In genomic region chr17:83108709-83109108, GRCh38 we compare ENCODE assay signal across 35 cellular contexts.
"Had no signal": no experiment of that assay in that cellular context is flagged by ENCODE, and none has a peak within 500 bp of the region (broad histone marks: within the 10 kb centered on the region; RNA-seq: fewer than 3 reads in every experiment).

No MANE protein-coding gene starts in this region.

- ATAC-seq: activated CD8-positive, alpha-beta memory T cell treated with anti-CD3 and anti-CD28 coated beads, Interleukin-2, amount 10 ng/mL, durations not matched to agents 7 days and 5 days; activated naive CD8-positive, alpha-beta T cell treated with anti-CD3 and anti-CD28 coated beads, Interleukin-2, amount 50 U/mL, for 24 hours had no signal

- H3K4me3 ChIP-seq: cardiac muscle cell, PC-9 had no signal

- H3K4me1 Mint-ChIP-seq: activated CD8-positive, alpha-beta memory T cell treated with anti-CD3 and anti-CD28 coated beads, Interleukin-2, amount 10 ng/mL, durations not matched to agents 7 days and 5 days; activated naive CD4-positive, alpha-beta T cell treated with anti-CD3 and anti-CD28 coated beads, Interleukin-2, amount 10 ng/mL, durations not matched to agents 7 days and 5 days; activated naive CD8-positive, alpha-beta T cell treated with anti-CD3 and anti-CD28 coated beads, Interleukin-2, amount 50 U/mL, for 24 hours had no signal

- H3K36me3 Mint-ChIP-seq: activated CD8-positive, alpha-beta memory T cell treated with anti-CD3 and anti-CD28 coated beads, Interleukin-2, amount 10 ng/mL, durations not matched to agents 7 days and 5 days; activated naive CD4-positive, alpha-beta T cell treated with anti-CD3 and anti-CD28 coated beads, Interleukin-2, amount 10 ng/mL, durations not matched to agents 7 days and 5 days; activated naive CD8-positive, alpha-beta T cell had no signal

- DNase-seq: activated CD4-positive, alpha-beta memory T cell treated with anti-CD3 and anti-CD28 coated beads, Interleukin-2, amount 10 ng/mL, durations not matched to agents 7 days and 5 days; activated CD4-positive, alpha-beta T cell treated with anti-CD3 and anti-CD28 coated beads for 1 hour; activated CD4-positive, alpha-beta T cell treated with anti-CD3 and anti-CD28 coated beads for 48 hours; activated CD4-positive, CD25-positive, alpha-beta regulatory T cell; activated CD8-positive, alpha-beta memory T cell treated with anti-CD3 and anti-CD28 coated beads for 24 hours; activated CD8-positive, alpha-beta memory T cell treated with anti-CD3 and anti-CD28 coated beads, Interleukin-2, amount 10 ng/mL, durations not matched to agents 7 days and 5 days; activated CD8-positive, alpha-beta memory T cell treated with anti-CD3 and anti-CD28 coated beads, Interleukin-2, amount 50 U/mL, for 48 hours; activated effector memory CD4-positive, alpha-beta T cell treated with Interleukin-2 at 50 U/mL for 16 hours; activated naive CD4-positive, alpha-beta T cell treated with anti-CD3 and anti-CD28 coated beads, Interleukin-2, amount 10 ng/mL, durations not matched to agents 7 days and 5 days; activated naive CD8-positive, alpha-beta T cell treated with anti-CD3 and anti-CD28 coated beads, Interleukin-2, amount 50 U/mL, for 24 hours; activated T-cell treated with anti-CD3 and anti-CD28 coated beads, Interleukin-2, amount 50 U/mL, for 48 hours; anterior cingulate cortex; brain microvascular endothelial cell; NCI-H1092 treated with DMSO at 0.1 percent for 48 hours; NCI-H1417; NCI-H146; NCI-H187; NCI-H2029 treated with DMSO at 0.1 percent for 48 hours; NCI-H2107; NCI-H2171; NCI-H510A; NCI-H526; NCI-H748 treated with DMSO at 0.1 percent for 48 hours; NK-92 treated with Interleukin-12 subunit alpha and Interleukin-12 subunit beta, amount 100 ng/mL, for 24 hours; PC-9; Right ventricle myocardium superior; SW 1271; T-helper 1 cell; T-helper 2 cell; T-helper 9 cell had no signal

- H3K4me3 Mint-ChIP-seq: activated CD4-positive, alpha-beta memory T cell treated with anti-CD3 and anti-CD28 coated beads, Interleukin-2, amount 10 ng/mL, durations not matched to agents 7 days and 5 days; activated CD8-positive, alpha-beta memory T cell treated with anti-CD3 and anti-CD28 coated beads, Interleukin-2, amount 10 ng/mL, durations not matched to agents 7 days and 5 days; activated naive CD4-positive, alpha-beta T cell treated with anti-CD3 and anti-CD28 coated beads, Interleukin-2, amount 10 ng/mL, durations not matched to agents 7 days and 5 days; activated naive CD8-positive, alpha-beta T cell; activated naive CD8-positive, alpha-beta T cell treated with anti-CD3 and anti-CD28 coated beads, Interleukin-2, amount 50 U/mL, for 24 hours; central memory CD8-positive, alpha-beta T cell had no signal

- H3K9me3 Mint-ChIP-seq: activated CD4-positive, alpha-beta memory T cell treated with anti-CD3 and anti-CD28 coated beads, Interleukin-2, amount 10 ng/mL, durations not matched to agents 7 days and 5 days; activated naive CD4-positive, alpha-beta T cell treated with anti-CD3 and anti-CD28 coated beads, Interleukin-2, amount 10 ng/mL, durations not matched to agents 7 days and 5 days; activated naive CD8-positive, alpha-beta T cell treated with anti-CD3 and anti-CD28 coated beads, Interleukin-2, amount 50 U/mL, for 24 hours; central memory CD8-positive, alpha-beta T cell had no signal

- H3K27ac ChIP-seq: brain microvascular endothelial cell, cardiac muscle cell, PC-9, VCaP had no signal

- FAIRE-seq: RCC 7860 had no signal

- H3K27ac Mint-ChIP-seq: activated CD4-positive, alpha-beta memory T cell treated with anti-CD3 and anti-CD28 coated beads, Interleukin-2, amount 10 ng/mL, durations not matched to agents 7 days and 5 days; activated CD8-positive, alpha-beta memory T cell treated with anti-CD3 and anti-CD28 coated beads, Interleukin-2, amount 10 ng/mL, durations not matched to agents 7 days and 5 days; activated naive CD4-positive, alpha-beta T cell treated with anti-CD3 and anti-CD28 coated beads, Interleukin-2, amount 10 ng/mL, durations not matched to agents 7 days and 5 days; activated naive CD8-positive, alpha-beta T cell; activated naive CD8-positive, alpha-beta T cell treated with anti-CD3 and anti-CD28 coated beads, Interleukin-2, amount 50 U/mL, for 24 hours had no signal
